ENCODE assay signal across 10 cellular contexts in the genomic region with DNA sequence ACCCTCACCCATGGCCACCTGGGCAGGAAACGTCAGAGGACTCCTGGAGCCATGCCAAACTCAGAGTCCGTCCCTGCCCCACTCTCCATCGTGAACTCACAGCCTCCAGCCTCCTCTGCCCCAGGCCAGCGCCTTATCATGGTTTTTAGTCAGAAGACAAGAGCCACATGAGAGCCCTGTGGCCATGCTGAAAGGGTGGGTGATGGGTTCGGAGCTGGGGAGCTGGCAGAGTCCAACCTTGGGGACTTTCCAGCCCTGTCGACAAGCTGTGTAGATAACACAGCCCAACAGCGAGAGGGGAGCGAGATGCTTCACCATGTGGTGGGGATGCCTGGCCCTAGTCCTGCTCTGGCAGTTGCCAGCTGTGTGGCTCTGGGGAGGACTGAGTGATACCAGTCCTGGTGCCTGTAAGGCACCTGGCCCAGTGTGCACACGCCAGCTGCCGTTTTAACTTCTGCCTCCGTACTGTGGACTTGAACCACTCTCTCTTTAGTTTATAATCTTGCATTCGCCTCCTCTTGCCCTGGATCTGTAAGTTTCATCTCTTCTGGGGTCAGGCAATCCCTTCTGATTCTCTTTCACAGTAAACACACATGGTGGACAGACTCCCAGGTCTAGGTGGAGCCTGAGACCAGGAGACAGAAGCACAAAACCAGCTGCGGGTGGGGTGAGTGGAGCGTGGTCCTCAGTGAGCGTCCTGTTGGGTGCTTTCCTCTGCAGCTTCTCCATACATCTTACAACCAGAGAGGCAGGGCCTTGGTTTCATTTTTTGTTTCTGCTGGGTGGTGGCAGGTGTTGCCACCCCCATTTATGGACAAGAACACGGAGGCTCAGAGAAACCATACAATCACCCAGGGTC. TPM values are rescaled to one million over a fixed set of nuclear protein-coding genes. Genes with fewer than 3 reads are reported as not detected.
A peak's percentile ranks its signal among the peaks of the same experiment; 100 is the strongest.
DNase-seq lines count a peak whose midpoint lies in the region; ATAC-seq and TF ChIP-seq lines count a peak whose summit lies in the region.
"Had no signal": no experiment of that assay in that cellular context is flagged by ENCODE, and none has a peak within 500 bp of the region (broad histone marks: within the 10 kb centered on the region; RNA-seq: fewer than 3 reads in every experiment).

No MANE protein-coding gene starts in this region.

- peaks cover 2% of the 10 kb centered on the region for H3K36me3 Mint-ChIP-seq in T-helper 17 cell (ENCODE audit: low read depth)

- no peak for TF ChIP-seq CTCF in ovary (IDR thresholded peaks at IDR 0.05)

- no peak for TF ChIP-seq EP300 in ovary (IDR thresholded peaks at IDR 0.05)

- DNase-seq in NK-92 treated with Interleukin-12 subunit alpha and Interleukin-12 subunit beta, amount 100 ng/mL, for 24 hours (lab: John Stamatoyannopoulos, UW): peak; percentile 56
- DNase-seq in NK-92 (lab: John Stamatoyannopoulos, UW; ENCODE audit: unreplicated experiment) (no peak), T-helper 17 cell (no peak), ovary (no peak), GM03348 (ENCODE audit: low spot score) (no peak), kidney glomerular epithelial cell (lab: John Stamatoyannopoulos, UW) (no peak)
- DNase-seq in stimulated activated CD8-positive, alpha-beta memory T cell treated with anti-CD3 and anti-CD28 coated beads, Interleukin-12 subunit alpha, Interleukin-12 subunit beta, amount 100 ng/mL, for 4 hours (ENCODE audit: low read depth): peak; percentile 41

- intact Hi-C loops in ovary (cut with DNase I): no loop called here

- no peaks in the 10 kb centered on the region for H3K9me3 ChIP-seq in T-helper 17 cell (ENCODE audit: control insufficient read depth, low read length, poor library complexity, severe bottlenecking)
- no peaks in the 10 kb centered on the region for H3K9me3 ChIP-seq in ovary

- H3K27ac ChIP-seq in ovary: no peak overlapping the region

- H3K36me3 ChIP-seq in ovary: no peaks in the 10 kb centered on the region

- no peaks in the 10 kb centered on the region for H3K27me3 ChIP-seq in ovary

- peaks cover under 1% of the 10 kb centered on the region for H3K4me1 ChIP-seq in ovary (ENCODE audit: insufficient read depth)

- ATAC-seq in HG02642 (IDR thresholded peaks at IDR 0.05; ENCODE audit: poor library complexity, unreplicated experiment) (peak; percentile 80), T-helper 17 cell (peak; percentile 57)
- ATAC-seq: A549 had no signal

- H3K4me1 Mint-ChIP-seq in T-helper 17 cell: peaks cover 2% of the 10 kb centered on the region

- H3K27ac Mint-ChIP-seq in T-helper 17 cell: peak overlapping the region; percentile 83

- no peak overlapping the region for H3K4me3 ChIP-seq in ovary
- H3K4me3 ChIP-seq: A549 had no signal

- H3K27me3 Mint-ChIP-seq in T-helper 17 cell: no peaks in the 10 kb centered on the region

- WGBS in ovary, 3 donors: 76 to 78% (median 77%) methylated on average over 16 of the region's 16 CpGs

- no peak overlapping the region for H3K4me3 Mint-ChIP-seq in T-helper 17 cell

- TF ChIP-seq POLR2A in ovary (IDR thresholded peaks at IDR 0.05): no peak

RNA-seq across cellular contexts. Expression of a gene that starts 55.3 kb away (rescaled TPM):
- total RNA-seq in T-helper 17 cell: 10 to 100 TPM; 49.3 to 70.0 TPM
- 10 to 100 TPM in 5 of 7 donors, 1 to 10 TPM in 2; 6.2 to 27.9 (median 17.0) TPM for total RNA-seq in ovary
- polyA plus RNA-seq in ovary: 1 to 10 TPM; 3.8 to 8.1 TPM
- total RNA-seq: HT-29 had no signal

Comparison
In these comparisons a context has a peak if more than half of its experiments do, and no peak if none do; other contexts are left out.
1. DNase-seq: peak in NK-92 treated with Interleukin-12 subunit alpha and Interleukin-12 subunit beta, amount 100 ng/mL, for 24 hours (single experiment) and stimulated activated CD8-positive, alpha-beta memory T cell treated with anti-CD3 and anti-CD28 coated beads, Interleukin-12 subunit alpha, Interleukin-12 subunit beta, amount 100 ng/mL, for 4 hours (single experiment); none in NK-92 (single experiment), T-helper 17 cell (0 of 3), ovary (0 of 5), GM03348 (single experiment) and kidney glomerular epithelial cell (single experiment).